ENCODE assay signal across 18 cellular contexts in genomic region chr17:50026046-50026675, GRCh38. TPM values are rescaled to one million over a fixed set of nuclear protein-coding genes. Genes with fewer than 3 reads are reported as not detected.
DNase-seq lines count a peak whose midpoint lies in the region; ATAC-seq and TF ChIP-seq lines count a peak whose summit lies in the region.
"Had no signal": no experiment of that assay in that cellular context is flagged by ENCODE, and none has a peak within 500 bp of the region (broad histone marks: within the 10 kb centered on the region; RNA-seq: fewer than 3 reads in every experiment).

No MANE protein-coding gene starts in this region.

- H4K12ac ChIP-seq in trophoblast cell (ENCODE audit: low read depth, low read length): no peak overlapping the region

- H3K4me1 ChIP-seq in SK-N-SH (ENCODE audit: control insufficient read depth in 1 of 2, insufficient read depth in 2 of 2, low read depth in 1 of 2, low read length in 1 of 2) (peaks cover 16 to 21% of the 10 kb centered on the region in 2 experiments; a peak in 3 of 4 replicates), PC-3 (ENCODE audit: insufficient read depth, low read length) (peaks cover 31% of the 10 kb centered on the region), iPS-15b (ENCODE audit: control insufficient read depth, insufficient read depth, low read length) (peaks cover 7% of the 10 kb centered on the region), trophoblast cell (ENCODE audit: control insufficient read depth in 1 of 2, insufficient read depth in 2 of 2, low read length in 2 of 2) (peaks cover 26 to 30% of the 10 kb centered on the region in 2 experiments), vagina (peaks cover 18% of the 10 kb centered on the region), A673 (ENCODE audit: insufficient read depth, low read length, poor library complexity, severe bottlenecking) (peaks cover 8% of the 10 kb centered on the region)

- H3K36me3 ChIP-seq in SK-N-SH (replicated peaks in 1 of 2; ENCODE audit: control insufficient read depth in 1 of 2, insufficient read depth in 2 of 2, low read length in 1 of 2) (no peaks in the 10 kb centered on the region), PC-3 (ENCODE audit: low read depth, low read length) (no peaks in the 10 kb centered on the region), iPS-15b (ENCODE audit: control insufficient read depth, insufficient read depth, low read length) (no peaks in the 10 kb centered on the region), trophoblast cell (ENCODE audit: control insufficient read depth in 1 of 2, insufficient read depth in 2 of 2, low read length in 2 of 2) (no peaks in the 10 kb centered on the region), vagina (no peaks in the 10 kb centered on the region), A673 (ENCODE audit: insufficient read depth, low read length, poor library complexity, severe bottlenecking) (no peaks in the 10 kb centered on the region)
- H3K36me3 ChIP-seq: adrenal gland, brain microvascular endothelial cell, gastroesophageal sphincter had no signal

- CTCF ChIA-PET in SK-N-SH (lab: Yijun Ruan, JAX): interaction anchor here (0.6 to 15.7 kb wide), 44 partner anchors 8 to 455 kb away, joined by 3 to 353 read pairs (median 5); partner anchors contain the start of genes ITGA3, PDK2 and TAC4
- CTCF ChIA-PET in PC-3 (lab: Charles Lee): interaction anchor here (1.0 to 3.2 kb wide), 8 partner anchors 30 to 380 kb away, joined by 5 to 37 read pairs (median 11); partner anchors contain the start of gene ITGA3
- CTCF ChIA-PET in A673 (lab: Charles Lee): interaction anchor here (1.7 kb wide), 1 partner anchor 61 kb away, joined by 7 read pairs; no protein-coding TSS in a partner anchor

- H3K27ac ChIP-seq in SK-N-SH (ENCODE audit: low read depth in 2 of 2, low read length in 1 of 2) (peak overlapping the region; percentile 31 to 99; a peak in 3 of 4 replicates), PC-3 (ENCODE audit: low read length) (peak overlapping the region; percentile 96), trophoblast cell (ENCODE audit: low read depth, low read length) (peak overlapping the region; percentile 47), vagina (no peak overlapping the region), A673 (ENCODE audit: low read depth, low read length, poor library complexity, severe bottlenecking) (no peak overlapping the region)
- H3K27ac ChIP-seq: 22Rv1, hepatocyte had no signal

- H3K9ac ChIP-seq in SK-N-SH (peak overlapping the region; percentile 89), PC-3 (ENCODE audit: low read length) (peak overlapping the region; percentile 34), iPS-15b (ENCODE audit: low read depth, low read length) (peak overlapping the region; percentile 37), trophoblast cell (ENCODE audit: low read length) (no peak overlapping the region)

- H3K79me1 ChIP-seq in trophoblast cell (ENCODE audit: low read length): peaks cover 14% of the 10 kb centered on the region

- ATAC-seq in SK-N-SH treated with all-trans-retinoic acid at 6 μM for 48 hours: no peak
- ATAC-seq in PC-3: no peak

- H3K14ac ChIP-seq in trophoblast cell (ENCODE audit: low read length): peak overlapping the region; percentile 41

- peaks cover 55% of the 10 kb centered on the region for H3F3A ChIP-seq in SK-N-SH (replicated peaks; ENCODE audit: insufficient read depth)
- H3F3A ChIP-seq in PC-3 (ENCODE audit: low read length, unreplicated experiment): peaks cover 16% of the 10 kb centered on the region

- H2AFZ ChIP-seq in SK-N-SH (ENCODE audit: low read depth) (no peak overlapping the region), PC-3 (ENCODE audit: low read length) (no peak overlapping the region), trophoblast cell (ENCODE audit: insufficient read depth, low read length, poor library complexity) (peak overlapping the region; percentile 37)
- H2AFZ ChIP-seq: hepatocyte had no signal

- peak overlapping the region; percentile 75 for H4K8ac ChIP-seq in trophoblast cell (ENCODE audit: low read depth, low read length)

- TF ChIP-seq RAD21 in SK-N-SH (IDR thresholded peaks at IDR 0.05; ENCODE audit: low read length): no peak

- H2BK12ac ChIP-seq in trophoblast cell (ENCODE audit: low read length): peak overlapping the region; percentile 70

- H3K4ac ChIP-seq in trophoblast cell (ENCODE audit: low read depth, low read length): peak overlapping the region; percentile 31

- peak overlapping the region; percentile 47 for H3K18ac ChIP-seq in trophoblast cell (ENCODE audit: low read length)

- H3K9me2 ChIP-seq in SK-N-SH: no peaks in the 10 kb centered on the region
- H3K9me2 ChIP-seq in PC-3 (replicated peaks; ENCODE audit: low read length): no peaks in the 10 kb centered on the region

- peak overlapping the region; percentile 69 for H4K91ac ChIP-seq in trophoblast cell (ENCODE audit: low read depth, low read length)

- H3K27me3 ChIP-seq in SK-N-SH (ENCODE audit: insufficient read depth) (no peaks in the 10 kb centered on the region), PC-3 (ENCODE audit: low read length) (no peaks in the 10 kb centered on the region), iPS-15b (ENCODE audit: control insufficient read depth, insufficient read depth, low read length) (peaks cover 2% of the 10 kb centered on the region), trophoblast cell (ENCODE audit: insufficient read depth, low read length) (no peaks in the 10 kb centered on the region), vagina (no peaks in the 10 kb centered on the region), A673 (replicated peaks; ENCODE audit: insufficient read depth, low read depth, low read length, poor library complexity) (no peaks in the 10 kb centered on the region)
- H3K27me3 ChIP-seq: adrenal gland, brain microvascular endothelial cell, gastroesophageal sphincter, hepatocyte had no signal

- TF ChIP-seq CTCF in SK-N-SH (IDR thresholded peaks at IDR 0.05): no peak
- TF ChIP-seq CTCF in PC-3 (conservative IDR thresholded peaks at IDR 0.05; ENCODE audit: low read depth, low read length): no peak
- TF ChIP-seq CTCF in vagina (IDR thresholded peaks at IDR 0.05): no peak
- no peak for TF ChIP-seq CTCF in A673 (conservative IDR thresholded peaks at IDR 0.05; ENCODE audit: low read depth, low read length)

- no peak for TF ChIP-seq EP300 in SK-N-SH (IDR thresholded peaks at IDR 0.05; ENCODE audit: borderline replicate concordance in 1 of 2, low read depth in 1 of 2, low read length in 1 of 2)

- H3K79me2 ChIP-seq in SK-N-SH (ENCODE audit: insufficient read depth): peaks cover 13% of the 10 kb centered on the region; the same call in 1 of the 2 replicates
- H3K79me2 ChIP-seq in PC-3 (ENCODE audit: low read length): no peaks in the 10 kb centered on the region
- peaks cover 2% of the 10 kb centered on the region for H3K79me2 ChIP-seq in trophoblast cell (ENCODE audit: control insufficient read depth, insufficient read depth, low read length, poor library complexity)
- H3K79me2 ChIP-seq: hepatocyte had no signal

- peak overlapping the region; percentile 59 for H2AK5ac ChIP-seq in trophoblast cell (ENCODE audit: low read length)

- WGBS in SK-N-SH (ENCODE audit: low lambda C conversion rate): 57% methylated on average over 8 of the region's 8 CpGs
- WGBS in trophoblast cell (ENCODE audit: extremely low coverage, insufficient coverage, insufficient read length): no CpG with 5 or more reads among the region's 8 CpGs

- no peaks in the 10 kb centered on the region for H4K20me1 ChIP-seq in SK-N-SH (ENCODE audit: insufficient read depth)
- H4K20me1 ChIP-seq in PC-3 (ENCODE audit: low read length): no peaks in the 10 kb centered on the region

- H2BK5ac ChIP-seq in trophoblast cell (ENCODE audit: low read depth, low read length, poor library complexity): peak overlapping the region; percentile 2

- H3K23ac ChIP-seq in trophoblast cell (ENCODE audit: low read length): no peak overlapping the region

- POLR2A ChIA-PET in SK-N-SH (lab: Yijun Ruan, JAX) (no interaction called here), PC-3 (lab: Charles Lee; ENCODE audit: unreplicated experiment) (interaction anchor here (0.5 to 3.3 kb wide), 6 partner anchors 21 to 765 kb away, joined by 3 to 65 read pairs (median 10); partner anchors contain the start of gene ITGA3), A673 (lab: Charles Lee; ENCODE audit: low non-redundant PET) (no interaction called here)

- H3K4me2 ChIP-seq in SK-N-SH: peak overlapping the region; percentile 98
- peak overlapping the region; percentile 83 for H3K4me2 ChIP-seq in PC-3 (ENCODE audit: low read length)
- no peak overlapping the region for H3K4me2 ChIP-seq in trophoblast cell (ENCODE audit: low read length)

- H3K4me3 ChIP-seq in SK-N-SH (ENCODE audit: low read depth in 2 of 2, low read length in 1 of 2) (peak overlapping the region in 1 of 2 experiments; percentile 71; a peak in 2 of 4 replicates), PC-3 (ENCODE audit: low read length) (peak overlapping the region; percentile 13; the same call in 1 of the 2 replicates), iPS-15b (ENCODE audit: low read depth, low read length) (no peak overlapping the region), trophoblast cell (ENCODE audit: low read depth, low read length) (no peak overlapping the region), vagina (no peak overlapping the region), A673 (ENCODE audit: low read depth, low read length, poor library complexity, severe bottlenecking) (no peak overlapping the region)
- H3K4me3 ChIP-seq: hepatocyte had no signal

- H2BK120ac ChIP-seq in trophoblast cell (ENCODE audit: insufficient read depth, low read length, poor library complexity): peak overlapping the region; percentile 46

- BruUV-seq in PC-3 (replicated peaks; lab: Mats Ljungman, UMichigan): no TSS peak
- BruUV-seq in A673 (replicated peaks; lab: Mats Ljungman, UMichigan): no TSS peak

- intact Hi-C loops in PC-3 (cut with micrococcal nuclease) (loop anchor here (2.0 to 5.0 kb wide), 2 partner anchors 69 to 126 kb away; partner anchors contain the start of genes PDK2 and PPP1R9B), vagina (cut with DNase I) (loop anchor here (2.0 to 10.0 kb wide), 2 partner anchors 65 to 279 kb away; no protein-coding TSS in a partner anchor), A673 (cut with micrococcal nuclease; ENCODE audit: unreplicated experiment) (loop anchor here (1.0 to 5.0 kb wide), 2 partner anchors 61 to 271 kb away; no protein-coding TSS in a partner anchor)

- H3K9me3 ChIP-seq in SK-N-SH: no peaks in the 10 kb centered on the region
- H3K9me3 ChIP-seq in PC-3 (ENCODE audit: low read length): peaks cover 8% of the 10 kb centered on the region
- H3K9me3 ChIP-seq in iPS-15b (ENCODE audit: control insufficient read depth, insufficient read depth, low read length): peaks cover 8% of the 10 kb centered on the region
- no peaks in the 10 kb centered on the region for H3K9me3 ChIP-seq in trophoblast cell (ENCODE audit: insufficient read depth, low read depth, low read length)
- no peaks in the 10 kb centered on the region for H3K9me3 ChIP-seq in vagina
- peaks cover 10% of the 10 kb centered on the region for H3K9me3 ChIP-seq in A673 (ENCODE audit: low read depth, low read length, poor library complexity, severe bottlenecking)
- H3K9me3 ChIP-seq: adrenal gland, gastroesophageal sphincter had no signal

- DNase-seq in SK-N-SH (peak; percentile 24), PC-3 (no peak), trophoblast cell (no peak), DMS 273 (lab: John Stamatoyannopoulos, UW; ENCODE audit: unreplicated experiment) (no peak), vagina (ENCODE audit: extremely low spot score in 2 of 2) (no peak), A673 (ENCODE audit: low spot score) (no peak)

- no peak for TF ChIP-seq POLR2A in vagina (IDR thresholded peaks at IDR 0.05)

RNA-seq across cellular contexts. Expression of gene ITGA3, which starts 29.7 kb away (rescaled TPM):
- polyA plus RNA-seq in SK-N-SH (2012; rRNA removed): 543 and 766 TPM in 2 replicates
- 239 and 423 TPM in 2 replicates for polyA plus RNA-seq in SK-N-SH (2012; cell fraction: cytosol; rRNA removed)
- polyA plus RNA-seq in SK-N-SH (2012; cell fraction: nucleus; rRNA removed): 1,445 and 1,576 TPM in 2 replicates
- total RNA-seq in PC-3 (2014; rRNA removed) (598 and 763 TPM in 2 replicates), vagina (50.8 TPM), A673 (2021) (1.4 and 3.3 TPM in 2 replicates)
- 63.3 and 65.7 TPM in 2 replicates for polyA plus RNA-seq in trophoblast cell (2013)

RNA-seq across cellular contexts. Expression of gene DLX3, which starts 31.1 kb away (rescaled TPM):
- polyA plus RNA-seq in SK-N-SH (2012; rRNA removed): not detected in 2 replicates
- not detected in 2 replicates for polyA plus RNA-seq in SK-N-SH (2012; cell fraction: cytosol; rRNA removed)
- not detected in 2 replicates for polyA plus RNA-seq in SK-N-SH (2012; cell fraction: nucleus; rRNA removed)
- total RNA-seq in PC-3 (2014; rRNA removed) (0.18 and 0.23 TPM in 2 replicates), vagina (1.7 TPM), A673 (2021) (0.20 TPM in 1 of 2 replicates, not detected in the other)
- 113 and 120 TPM in 2 replicates for polyA plus RNA-seq in trophoblast cell (2013)
- total RNA-seq: activated CD4-positive, alpha-beta memory T cell treated with anti-CD3 and anti-CD28 coated beads for 36 hours; gastroesophageal sphincter; left colon; pulmonary artery endothelial cell; urinary bladder had no signal

RNA-seq across cellular contexts. Expression of gene DLX4, which starts 57.2 kb away (rescaled TPM):
- polyA plus RNA-seq in SK-N-SH (2012; rRNA removed): 0.03 and 0.10 TPM in 2 replicates
- polyA plus RNA-seq in SK-N-SH (2012; cell fraction: cytosol; rRNA removed): not detected in 2 replicates
- polyA plus RNA-seq in SK-N-SH (2012; cell fraction: nucleus; rRNA removed): 0.11 and 0.14 TPM in 2 replicates
- total RNA-seq in PC-3 (2014; rRNA removed) (0.35 and 0.44 TPM in 2 replicates), vagina (1.2 TPM), A673 (2021) (0.82 and 1.0 TPM in 2 replicates)
- polyA plus RNA-seq in trophoblast cell (2013): 11.8 and 12.7 TPM in 2 replicates
- total RNA-seq: cerebellum, pulmonary artery endothelial cell, urinary bladder had no signal

Comparison
In these comparisons a context has a peak if more than half of its experiments do, and no peak if none do; other contexts are left out.
1. H3K27ac ChIP-seq: peak in SK-N-SH (2 of 2), PC-3 (single experiment) and trophoblast cell (single experiment); none in vagina (single experiment) and A673 (single experiment).
2. RNA of gene ITGA3, which starts 29.7 kb away (total RNA-seq): 598 to 763 TPM in PC-3 and 50.8 TPM in vagina (single experiment); 1.4 to 3.3 TPM in A673; every median in the first group is over 10 times any median in the second.